Comparison of ENCODE assay signal across 1 cellular context in the genomic region with DNA sequence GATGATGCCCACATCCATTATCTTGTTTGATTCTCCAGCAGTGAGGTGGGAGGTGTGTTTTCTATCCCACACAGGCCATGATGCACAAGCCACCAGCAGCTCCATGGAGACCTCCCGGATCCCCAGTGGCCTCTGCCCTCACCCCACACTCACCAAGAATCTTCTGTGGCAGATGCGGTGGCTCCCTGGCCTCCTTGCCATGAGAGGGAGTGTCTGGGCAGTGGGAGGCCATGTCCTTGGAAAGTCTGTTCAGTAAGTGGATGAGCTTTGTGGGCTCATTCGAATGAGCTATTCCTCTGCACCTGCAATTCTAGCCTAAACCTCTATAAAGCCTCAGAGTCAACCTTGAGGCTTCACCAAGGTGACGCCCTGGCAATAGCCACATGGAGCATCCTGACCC.
TF ChIP-seq lines count a peak whose summit lies in the region.

No MANE protein-coding gene starts in this region.

TF ChIP-seq in H1, 55 proteins besides CTCF, POLR2A, EP300 and RAD21:
- TF ChIP-seq CHD2 (IDR thresholded peaks at IDR 0.05; ENCODE audit: low read length) (no peak), RFX5 (IDR thresholded peaks at IDR 0.05; ENCODE audit: borderline replicate concordance, low read depth, low read length) (no peak), NRF1 (IDR thresholded peaks at IDR 0.05; ENCODE audit: low read depth, low read length) (no peak), TCF12 (IDR thresholded peaks at IDR 0.05; ENCODE audit: low read depth, low read length) (no peak)
